Comparison of ENCODE assay signal across 1 cellular context in genomic region chr15:90280743-90281142, GRCh38. TPM values are rescaled to one million over a fixed set of nuclear protein-coding genes. Genes with fewer than 3 reads are reported as not detected.
"Had no signal": no experiment of that assay in that cellular context is flagged by ENCODE, and none has a peak within 500 bp of the region (broad histone marks: within the 10 kb centered on the region; RNA-seq: fewer than 3 reads in every experiment).

No MANE protein-coding gene starts in this region.

RNA-seq across cellular contexts. Expression of gene TTLL13, which starts 31.4 kb away (rescaled TPM):
- total RNA-seq: G401 had no signal
